ENCODE assay signal across 8 cellular contexts in the genomic region with DNA sequence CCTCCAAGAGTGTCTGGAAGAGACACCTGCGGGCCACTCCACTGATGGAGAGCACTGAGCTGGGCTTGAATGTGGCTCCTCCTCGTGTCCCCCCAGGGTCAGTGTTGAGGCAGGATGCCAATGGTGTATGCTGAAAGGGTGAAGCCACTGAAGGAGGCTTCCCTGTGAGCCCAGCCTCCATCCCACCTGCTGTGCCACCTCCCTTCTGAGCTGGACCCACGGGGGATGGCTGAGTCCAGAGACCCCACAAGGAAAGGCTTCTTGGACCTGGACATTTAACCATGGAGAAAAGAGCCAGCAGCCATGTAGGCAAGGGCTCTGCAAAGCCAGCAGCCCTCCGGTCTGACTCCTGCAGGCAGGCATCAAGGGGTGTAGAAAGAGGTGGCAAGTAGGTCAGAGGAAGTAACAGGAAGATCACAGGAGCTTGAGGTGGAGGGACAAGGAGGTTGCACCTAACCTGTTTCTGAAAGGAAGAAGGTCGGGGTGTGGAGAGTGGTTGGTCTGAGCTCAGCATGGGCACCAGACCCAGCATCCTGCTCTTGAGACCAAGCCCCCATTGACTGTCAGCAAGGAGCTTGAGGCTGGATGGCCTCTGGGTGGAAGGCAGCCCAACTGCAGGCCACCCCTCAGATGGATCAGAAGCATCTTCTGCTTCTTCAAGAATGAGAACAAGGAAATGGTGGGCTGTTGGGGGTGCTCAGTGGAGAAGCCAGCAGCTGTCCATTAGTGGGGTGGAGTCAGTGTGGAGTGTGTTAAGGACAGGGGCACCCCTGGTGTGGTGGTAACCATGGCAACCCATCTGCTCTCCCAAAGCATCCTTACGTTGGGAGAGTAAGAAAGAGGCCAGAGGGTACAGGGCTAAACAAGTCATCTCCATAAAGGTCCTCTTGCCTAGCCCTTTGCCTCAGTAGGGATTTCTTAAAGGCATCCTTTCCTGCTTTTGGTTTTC.
DNase-seq lines count a peak whose midpoint lies in the region; ATAC-seq and TF ChIP-seq lines count a peak whose summit lies in the region.

No MANE protein-coding gene starts in this region.

- in situ Hi-C loops in brain microvascular endothelial cell (cut with HindIII; ENCODE audit: low pct_ligation_motif_present, low sequenced_read_pairs), result no loop called here

- CTCF ChIA-PET in activated CD8-positive, alpha-beta T cell treated with anti-CD3 and anti-CD28 coated beads for 36 hours (lab: Charles Lee), result interaction anchor here (1.9 kb wide), 1 partner anchor 17 kb away, joined by 5 read pairs; no protein-coding TSS in a partner anchor

- H3K36me3 Mint-ChIP-seq in activated naive CD4-positive, alpha-beta T cell treated with anti-CD3 and anti-CD28 coated beads, Interleukin-2, amount 50 U/mL, for 24 hours, result no peaks in the 10 kb centered on the region
- peaks cover 2% of the 10 kb centered on the region for H3K36me3 Mint-ChIP-seq in activated CD8-positive, alpha-beta T cell treated with anti-CD3 and anti-CD28 coated beads for 36 hours (ENCODE audit: low read depth)

- WGBS in heart right ventricle, 2 donors, result 84 to 86% methylated on average over 6 of the region's 6 CpGs

- intact Hi-C loops in activated CD8-positive, alpha-beta T cell treated with anti-CD3 and anti-CD28 coated beads for 36 hours (cut with micrococcal nuclease), result no loop called here
- intact Hi-C loops in heart right ventricle (cut with DNase I) (loop anchor here in 2 of 10 donors (5.0 to 10.0 kb wide), 2 partner anchors 88 to 121 kb away; no protein-coding TSS in a partner anchor), tibial artery (cut with DNase I; ENCODE audit: low total_unique reads) (loop anchor here (10.0 kb wide), 1 partner anchor 121 kb away; no protein-coding TSS in a partner anchor)

- H3K4me1 Mint-ChIP-seq in activated naive CD4-positive, alpha-beta T cell treated with anti-CD3 and anti-CD28 coated beads, Interleukin-2, amount 50 U/mL, for 24 hours, result peaks cover 65% of the 10 kb centered on the region
- peaks cover 61% of the 10 kb centered on the region for H3K4me1 Mint-ChIP-seq in activated CD8-positive, alpha-beta T cell treated with anti-CD3 and anti-CD28 coated beads for 36 hours (ENCODE audit: low read depth)

- TF ChIP-seq CTCF in activated CD8-positive, alpha-beta T cell treated with anti-CD3 and anti-CD28 coated beads for 36 hours (IDR thresholded peaks at IDR 0.05), result no peak
- TF ChIP-seq CTCF in heart right ventricle (IDR thresholded peaks at IDR 0.05), result no peak
- TF ChIP-seq CTCF in tibial artery (IDR thresholded peaks at IDR 0.05), result no peak
- TF ChIP-seq CTCF in brain microvascular endothelial cell (IDR thresholded peaks at IDR 0.05; ENCODE audit: low read depth, low read length, missing control alignments), result no peak

- H3K27me3 ChIP-seq in heart right ventricle (no peaks in the 10 kb centered on the region), tibial artery (no peaks in the 10 kb centered on the region), brain microvascular endothelial cell (replicated peaks) (no peaks in the 10 kb centered on the region)

- peak overlapping the region; percentile 69 for H3K4me3 Mint-ChIP-seq in activated naive CD4-positive, alpha-beta T cell treated with anti-CD3 and anti-CD28 coated beads, Interleukin-2, amount 50 U/mL, for 24 hours
- H3K4me3 Mint-ChIP-seq in activated CD8-positive, alpha-beta T cell treated with anti-CD3 and anti-CD28 coated beads for 36 hours, result peak overlapping the region; percentile 22

- no peaks in the 10 kb centered on the region for H3K27me3 Mint-ChIP-seq in activated naive CD4-positive, alpha-beta T cell treated with anti-CD3 and anti-CD28 coated beads, Interleukin-2, amount 50 U/mL, for 24 hours
- H3K27me3 Mint-ChIP-seq in activated CD8-positive, alpha-beta T cell treated with anti-CD3 and anti-CD28 coated beads for 36 hours, result no peaks in the 10 kb centered on the region

- peak; percentile 57 for ATAC-seq in activated CD8-positive, alpha-beta T cell treated with anti-CD3 and anti-CD28 coated beads for 36 hours
- peak in 1 of 8 donors; percentile 1 for ATAC-seq in heart right ventricle

- DNase-seq in activated naive CD4-positive, alpha-beta T cell treated with Interleukin-2 at 50 U/mL for 16 hours, result no peak
- peak; percentile 30 for DNase-seq in activated CD8-positive, alpha-beta T cell treated with anti-CD3 and anti-CD28 coated beads for 36 hours
- DNase-seq in heart right ventricle (no peak), tibial artery (no peak), Ammon's horn (ENCODE audit: low spot score) (no peak), AG08396 (ENCODE audit: low spot score) (no peak), brain microvascular endothelial cell (no peak)

- POLR2A ChIA-PET in activated CD8-positive, alpha-beta T cell treated with anti-CD3 and anti-CD28 coated beads for 36 hours (lab: Charles Lee), result interaction anchor here (0.6 to 1.4 kb wide), 3 partner anchors 110 to 745 kb away, joined by 3 read pairs; partner anchors contain the start of gene UBB

- H3K36me3 ChIP-seq in heart right ventricle, result peaks cover 0 to 39% (median 25%) of the 10 kb centered on the region in 9 donors
- peaks cover 0 to 36% (median 22%) of the 10 kb centered on the region in 3 donors for H3K36me3 ChIP-seq in tibial artery
- H3K36me3 ChIP-seq in brain microvascular endothelial cell (replicated peaks), result peaks cover 18% of the 10 kb centered on the region

- H3K9me3 Mint-ChIP-seq in activated naive CD4-positive, alpha-beta T cell treated with anti-CD3 and anti-CD28 coated beads, Interleukin-2, amount 50 U/mL, for 24 hours, result no peaks in the 10 kb centered on the region
- H3K9me3 Mint-ChIP-seq in activated CD8-positive, alpha-beta T cell treated with anti-CD3 and anti-CD28 coated beads for 36 hours, result no peaks in the 10 kb centered on the region

- H3K27ac Mint-ChIP-seq in activated naive CD4-positive, alpha-beta T cell treated with anti-CD3 and anti-CD28 coated beads, Interleukin-2, amount 50 U/mL, for 24 hours, result peak overlapping the region; percentile 89
- H3K27ac Mint-ChIP-seq in activated CD8-positive, alpha-beta T cell treated with anti-CD3 and anti-CD28 coated beads for 36 hours, result peak overlapping the region; percentile 88

- H3K27ac ChIP-seq in heart right ventricle, result peak overlapping the region in 8 of 10 donors; percentile 18 to 65 (median 45)
- peak overlapping the region; percentile 76 to 83 for H3K27ac ChIP-seq in tibial artery
- no peak overlapping the region for H3K27ac ChIP-seq in brain microvascular endothelial cell

- H3K4me3 ChIP-seq in heart right ventricle, result no peak overlapping the region
- H3K4me3 ChIP-seq in tibial artery, result no peak overlapping the region
- no peak overlapping the region for H3K4me3 ChIP-seq in brain microvascular endothelial cell (ENCODE audit: low read depth, low read length)

- H3K4me1 ChIP-seq in heart right ventricle (peaks cover 15 to 92% (median 55%) of the 10 kb centered on the region in 9 donors), tibial artery (peaks cover 0 to 87% (median 60%) of the 10 kb centered on the region in 4 donors)

- H3K9me3 ChIP-seq in heart right ventricle (no peaks in the 10 kb centered on the region), tibial artery (no peaks in the 10 kb centered on the region)
